In genomic region chr3:72909591-72909990, GRCh38 we compare ENCODE assay signal across 31 cellular contexts. TPM values are rescaled to one million over a fixed set of nuclear protein-coding genes. Genes with fewer than 3 reads are reported as not detected.
"Had no signal": no experiment of that assay in that cellular context is flagged by ENCODE, and none has a peak within 500 bp of the region (broad histone marks: within the 10 kb centered on the region; RNA-seq: fewer than 3 reads in every experiment).

No MANE protein-coding gene starts in this region.

- H3K27ac Mint-ChIP-seq: activated CD8-positive, alpha-beta T cell treated with anti-CD3 and anti-CD28 coated beads for 36 hours; activated naive CD4-positive, alpha-beta T cell treated with anti-CD3 and anti-CD28 coated beads, Interleukin-2, amount 50 U/mL, for 24 hours; activated naive CD8-positive, alpha-beta T cell treated with anti-CD3 and anti-CD28 coated beads, Interleukin-2, amount 10 ng/mL, durations not matched to agents 7 days and 5 days; activated T-cell treated with anti-CD3 and anti-CD28 coated beads, Interleukin-2, amount 50 U/mL, for 72 hours; activated T-helper 17 cell treated with anti-CD3 and anti-CD28 coated beads, Interleukin-2, amount 50 U/mL, for 72 hours had no signal

- H3K9me3 Mint-ChIP-seq: activated CD8-positive, alpha-beta T cell treated with anti-CD3 and anti-CD28 coated beads for 36 hours; activated naive CD4-positive, alpha-beta T cell treated with anti-CD3 and anti-CD28 coated beads, Interleukin-2, amount 50 U/mL, for 24 hours; activated naive CD8-positive, alpha-beta T cell treated with anti-CD3 and anti-CD28 coated beads, Interleukin-2, amount 10 ng/mL, durations not matched to agents 7 days and 5 days; activated T-cell treated with anti-CD3 and anti-CD28 coated beads, Interleukin-2, amount 50 U/mL, for 72 hours; activated T-helper 17 cell treated with anti-CD3 and anti-CD28 coated beads, Interleukin-2, amount 50 U/mL, for 72 hours had no signal

- H3K27ac ChIP-seq: brain microvascular endothelial cell, SJCRH30, SK-N-MC, WERI-Rb-1 had no signal

- FAIRE-seq: K562 had no signal

- H3K9me3 ChIP-seq: SJCRH30 had no signal

- H3K4me3 ChIP-seq: K562, SJCRH30, SK-N-MC had no signal

- ATAC-seq: activated CD8-positive, alpha-beta T cell treated with anti-CD3 and anti-CD28 coated beads for 36 hours; activated T-cell treated with anti-CD3 and anti-CD28 coated beads, Interleukin-2, amount 50 U/mL, for 72 hours; activated T-helper 17 cell treated with anti-CD3 and anti-CD28 coated beads, Interleukin-2, amount 50 U/mL, for 72 hours; K562; PC-3 had no signal

- H3K4me3 Mint-ChIP-seq: activated CD8-positive, alpha-beta T cell treated with anti-CD3 and anti-CD28 coated beads for 36 hours; activated naive CD4-positive, alpha-beta T cell treated with anti-CD3 and anti-CD28 coated beads, Interleukin-2, amount 50 U/mL, for 24 hours; activated naive CD8-positive, alpha-beta T cell treated with anti-CD3 and anti-CD28 coated beads, Interleukin-2, amount 10 ng/mL, durations not matched to agents 7 days and 5 days; activated T-cell treated with anti-CD3 and anti-CD28 coated beads, Interleukin-2, amount 50 U/mL, for 72 hours; activated T-helper 17 cell treated with anti-CD3 and anti-CD28 coated beads, Interleukin-2, amount 50 U/mL, for 72 hours had no signal

- H3K27me3 Mint-ChIP-seq: activated CD8-positive, alpha-beta T cell treated with anti-CD3 and anti-CD28 coated beads for 36 hours; activated naive CD4-positive, alpha-beta T cell treated with anti-CD3 and anti-CD28 coated beads, Interleukin-2, amount 50 U/mL, for 24 hours; activated naive CD8-positive, alpha-beta T cell treated with anti-CD3 and anti-CD28 coated beads, Interleukin-2, amount 10 ng/mL, durations not matched to agents 7 days and 5 days; activated T-helper 17 cell treated with anti-CD3 and anti-CD28 coated beads, Interleukin-2, amount 50 U/mL, for 72 hours had no signal

- H3K36me3 ChIP-seq: SJCRH30, WERI-Rb-1 had no signal

- H3K27me3 ChIP-seq: brain microvascular endothelial cell, SJCRH30 had no signal

- DNase-seq: activated CD4-positive, alpha-beta T cell treated with anti-CD3 and anti-CD28 coated beads for 1 hour; activated CD4-positive, alpha-beta T cell treated with anti-CD3 and anti-CD28 coated beads for 48 hours; activated CD4-positive, alpha-beta T cell treated with anti-CD3 and anti-CD28 coated beads, Interleukin-2, amount 50 U/mL, for 4 hours; activated CD4-positive, CD25-positive, alpha-beta regulatory T cell; activated CD8-positive, alpha-beta T cell treated with anti-CD3 and anti-CD28 coated beads for 36 hours; activated effector memory CD4-positive, alpha-beta T cell treated with anti-CD3 and anti-CD28 coated beads, Interleukin-2, amount 50 U/mL, for 16 hours; activated naive CD4-positive, alpha-beta T cell; activated naive CD8-positive, alpha-beta T cell treated with anti-CD3 and anti-CD28 coated beads, Interleukin-2, amount 10 ng/mL, durations not matched to agents 7 days and 5 days; activated T-cell treated with anti-CD3 and anti-CD28 coated beads, Interleukin-2, amount 50 U/mL, for 1 hour; activated T-cell treated with anti-CD3 and anti-CD28 coated beads, Interleukin-2, amount 50 U/mL, for 72 hours; amygdala; brain microvascular endothelial cell; central memory CD4-positive, alpha-beta T cell; NCI-H1092 treated with DMSO at 0.1 percent for 48 hours; NCI-H1417; NCI-H146; NCI-H187; NCI-H2081; NCI-H226; NCI-H524 treated with DMSO at 0.1 percent for 48 hours; PC-3; SHP77; SJCRH30; T1000; WERI-Rb-1 had no signal

- H3K4me1 Mint-ChIP-seq: activated naive CD4-positive, alpha-beta T cell treated with anti-CD3 and anti-CD28 coated beads, Interleukin-2, amount 50 U/mL, for 24 hours; activated naive CD8-positive, alpha-beta T cell treated with anti-CD3 and anti-CD28 coated beads, Interleukin-2, amount 10 ng/mL, durations not matched to agents 7 days and 5 days; activated T-helper 17 cell treated with anti-CD3 and anti-CD28 coated beads, Interleukin-2, amount 50 U/mL, for 72 hours had no signal

- H3K36me3 Mint-ChIP-seq: activated naive CD4-positive, alpha-beta T cell treated with anti-CD3 and anti-CD28 coated beads, Interleukin-2, amount 50 U/mL, for 24 hours; activated naive CD8-positive, alpha-beta T cell treated with anti-CD3 and anti-CD28 coated beads, Interleukin-2, amount 10 ng/mL, durations not matched to agents 7 days and 5 days had no signal

RNA-seq across cellular contexts. Expression of gene GXYLT2, which starts 21.7 kb away (rescaled TPM):
- total RNA-seq: activated CD8-positive, alpha-beta memory T cell treated with anti-CD3 and anti-CD28 coated beads for 36 hours; activated naive CD8-positive, alpha-beta T cell treated with anti-CD3 and anti-CD28 coated beads, Interleukin-2, amount 10 ng/mL, durations not matched to agents 7 days and 5 days; activated T-helper 17 cell treated with anti-CD3 and anti-CD28 coated beads, Interleukin-2, amount 50 U/mL, for 72 hours; T-helper 2 cell treated with Interferon-gamma antibody and Interleukin-4, amounts not matched to agents 100 ng/mL and 5 ng/mL, for 36 hours had no signal
